In the genomic region with DNA sequence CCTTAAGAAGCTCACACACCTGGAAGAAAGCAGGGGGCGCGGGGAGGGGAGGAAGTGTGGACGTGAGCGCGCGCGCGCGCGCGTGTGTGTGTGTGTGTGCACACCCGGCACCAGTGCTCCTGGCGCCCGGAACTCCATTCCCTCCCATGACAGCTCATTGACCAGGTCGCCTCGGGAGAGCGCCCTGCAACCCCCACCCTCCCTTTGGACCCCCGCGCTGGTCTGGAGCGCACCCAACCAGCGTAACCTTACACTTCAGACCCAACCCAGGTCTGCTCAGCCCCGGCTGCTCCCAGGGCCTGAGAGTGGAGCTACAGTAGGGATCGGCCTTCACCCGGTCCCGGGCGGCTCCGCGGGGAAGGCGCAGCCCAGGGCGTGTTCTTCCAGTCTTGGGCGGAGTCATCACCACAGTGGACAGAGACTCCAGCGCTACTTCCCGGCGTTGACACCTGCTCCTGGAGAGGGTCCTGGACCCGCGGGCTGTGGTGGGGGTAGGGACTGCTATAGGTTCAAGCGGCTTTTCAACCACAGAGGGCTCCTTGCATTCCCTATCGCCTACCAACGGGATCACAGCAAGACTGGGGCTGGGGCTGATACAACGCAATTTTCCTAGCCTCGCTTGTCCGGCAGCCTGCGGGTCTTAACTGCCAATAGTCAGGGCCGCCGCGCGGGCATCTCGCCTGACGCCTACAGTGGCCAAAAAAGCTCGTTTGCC, we compare ENCODE assay signal across 8 cellular contexts. TPM values are rescaled to one million over a fixed set of nuclear protein-coding genes. Genes with fewer than 3 reads are reported as not detected.
DNase-seq lines count a peak whose midpoint lies in the region; ATAC-seq, FAIRE-seq and TF ChIP-seq lines count a peak whose summit lies in the region.

No MANE protein-coding gene starts in this region.

- TF ChIP-seq CTCF in RWPE2 (IDR thresholded peaks at IDR 0.05; ENCODE audit: poor library complexity, severe bottlenecking) (no peak), endothelial cell of umbilical vein (IDR thresholded peaks at IDR 0.05; ENCODE audit: extremely low read depth in 1 of 2, insufficient read depth in 1 of 2, low read depth in 1 of 2, low read length in 2 of 2) (no peak), CD14-positive monocyte (IDR thresholded peaks at IDR 0.05) (no peak)

- H3K4me3 ChIP-seq in ACC112 (ENCODE audit: low read depth, low read length) (peak overlapping the region; percentile 79), RWPE2 (ENCODE audit: severe bottlenecking) (peak overlapping the region; percentile 45), endothelial cell of umbilical vein (replicated peaks in 1 of 3; ENCODE audit: insufficient read depth in 1 of 3, low read depth in 1 of 3, low read length in 3 of 3) (no peak overlapping the region)
- peak overlapping the region; percentile 17 for H3K4me3 ChIP-seq in naive thymus-derived CD4-positive, alpha-beta T cell (ENCODE audit: low read length)

- no peaks in the 10 kb centered on the region for H3K9me3 Mint-ChIP-seq in naive thymus-derived CD4-positive, alpha-beta T cell
- H3K9me3 Mint-ChIP-seq in CD14-positive monocyte, result peaks cover 0 to 3% (median 2%) of the 10 kb centered on the region in 7 donors

- no peak for FAIRE-seq in endothelial cell of umbilical vein (lab: Jason Lieb, UNC)

- no TSS peak for BruUV-seq in endothelial cell of umbilical vein (replicated peaks; lab: Mats Ljungman, UMichigan)

- H3K36me3 ChIP-seq in ACC112 (ENCODE audit: insufficient read depth, low read length) (no peaks in the 10 kb centered on the region), RWPE2 (ENCODE audit: low read depth) (no peaks in the 10 kb centered on the region), endothelial cell of umbilical vein (ENCODE audit: control insufficient read depth in 2 of 2, extremely low read depth in 1 of 2, insufficient read depth in 2 of 2, low read length in 2 of 2) (no peaks in the 10 kb centered on the region)
- no peaks in the 10 kb centered on the region for H3K36me3 ChIP-seq in naive thymus-derived CD4-positive, alpha-beta T cell (ENCODE audit: control insufficient read depth in 2 of 3, insufficient read depth in 3 of 3, low read length in 3 of 3)

- peak overlapping the region in 8 of 10 donors; percentile 20 to 89 (median 62) for H3K4me3 Mint-ChIP-seq in naive thymus-derived CD4-positive, alpha-beta T cell
- peak overlapping the region in 1 of 2 donors; percentile 82 for H3K4me3 Mint-ChIP-seq in CD14-positive monocyte

- H3K27me3 ChIP-seq in ACC112 (ENCODE audit: insufficient read depth, low read length) (peaks cover 29% of the 10 kb centered on the region), RWPE2 (ENCODE audit: insufficient read depth, poor library complexity, severe bottlenecking) (no peaks in the 10 kb centered on the region), endothelial cell of umbilical vein (ENCODE audit: control insufficient read depth in 2 of 2, insufficient read depth in 2 of 2, low read length in 2 of 2) (peaks cover 36 to 39% of the 10 kb centered on the region in 2 experiments)
- peaks cover 3 to 6% of the 10 kb centered on the region in 2 donors for H3K27me3 ChIP-seq in naive thymus-derived CD4-positive, alpha-beta T cell (ENCODE audit: control insufficient read depth in 2 of 2, insufficient read depth in 2 of 2, low read length in 2 of 2)

- H3K79me2 ChIP-seq in ACC112 (ENCODE audit: control insufficient read depth, insufficient read depth, low read length, unreplicated experiment), result no peaks in the 10 kb centered on the region
- no peaks in the 10 kb centered on the region for H3K79me2 ChIP-seq in endothelial cell of umbilical vein (ENCODE audit: control insufficient read depth, insufficient read depth, low read length)

- H3K4me1 Mint-ChIP-seq in naive thymus-derived CD4-positive, alpha-beta T cell, result peaks cover 0 to 15% (median 8%) of the 10 kb centered on the region in 7 donors
- H3K4me1 Mint-ChIP-seq in CD14-positive monocyte, result peaks cover 10% of the 10 kb centered on the region

- H3K9me1 ChIP-seq in endothelial cell of umbilical vein (replicated peaks; ENCODE audit: control insufficient read depth, extremely low read depth, insufficient read depth, low read length), result no peaks in the 10 kb centered on the region

- dilution Hi-C loops in endothelial cell of umbilical vein (cut with MboI; ENCODE audit: extremely low pct_ligation_motif_present, low sequenced_read_pairs), result no loop called here

- CTCF ChIA-PET in endothelial cell of umbilical vein (lab: Charles Lee), result no interaction called here
- CTCF ChIA-PET in naive thymus-derived CD4-positive, alpha-beta T cell (lab: Charles Lee), result no interaction called here

- H3K27ac ChIP-seq in ACC112 (ENCODE audit: low read depth, low read length), result no peak overlapping the region
- H3K27ac ChIP-seq in RWPE2 (ENCODE audit: poor library complexity, severe bottlenecking), result no peak overlapping the region
- no peak overlapping the region for H3K27ac ChIP-seq in endothelial cell of umbilical vein (ENCODE audit: insufficient read depth, low read depth, low read length)
- H3K27ac ChIP-seq in naive thymus-derived CD4-positive, alpha-beta T cell (ENCODE audit: low read depth, low read length), result no peak overlapping the region

- H3K27ac Mint-ChIP-seq in naive thymus-derived CD4-positive, alpha-beta T cell, result no peak overlapping the region
- no peak overlapping the region for H3K27ac Mint-ChIP-seq in CD14-positive monocyte

- H3K4me1 ChIP-seq in ACC112 (ENCODE audit: control insufficient read depth, insufficient read depth, low read length, unreplicated experiment) (no peaks in the 10 kb centered on the region), RWPE2 (ENCODE audit: insufficient read depth, poor library complexity, severe bottlenecking) (no peaks in the 10 kb centered on the region), endothelial cell of umbilical vein (ENCODE audit: control insufficient read depth, extremely low read depth, insufficient read depth, low read length) (no peaks in the 10 kb centered on the region)
- H3K4me1 ChIP-seq in naive thymus-derived CD4-positive, alpha-beta T cell (ENCODE audit: control insufficient read depth in 2 of 2, insufficient read depth in 2 of 2, low read length in 2 of 2), result peaks cover 0 to 7% of the 10 kb centered on the region in 2 donors

- POLR2A ChIA-PET in endothelial cell of umbilical vein (lab: Charles Lee), result no interaction called here
- POLR2A ChIA-PET in naive thymus-derived CD4-positive, alpha-beta T cell (lab: Charles Lee), result no interaction called here

- H4K20me1 ChIP-seq in endothelial cell of umbilical vein (replicated peaks; ENCODE audit: control insufficient read depth, extremely low read depth, insufficient read depth, low read length), result no peaks in the 10 kb centered on the region

- H3K9ac ChIP-seq in endothelial cell of umbilical vein (replicated peaks; ENCODE audit: extremely low read depth, insufficient read depth, low read length), result no peak overlapping the region

- peak overlapping the region; percentile 8 for H3K4me2 ChIP-seq in endothelial cell of umbilical vein (ENCODE audit: insufficient read depth, low read length)

- H3K9me3 ChIP-seq in RWPE2 (ENCODE audit: severe bottlenecking) (no peaks in the 10 kb centered on the region), endothelial cell of umbilical vein (replicated peaks; ENCODE audit: control insufficient read depth, insufficient read depth, low read length) (no peaks in the 10 kb centered on the region)
- H3K9me3 ChIP-seq in naive thymus-derived CD4-positive, alpha-beta T cell (ENCODE audit: control insufficient read depth in 2 of 3, low read length in 3 of 3), result no peaks in the 10 kb centered on the region

- peak; percentile 69 for DNase-seq in RWPE2 (ENCODE audit: low spot score)
- no peak for DNase-seq in endothelial cell of umbilical vein (ENCODE audit: low read depth, low spot score)
- DNase-seq in naive thymus-derived CD4-positive, alpha-beta T cell, result peak in 1 of 9 donors; percentile 29
- DNase-seq in HCEC 1CT, result no peak
- no peak for DNase-seq in CD14-positive monocyte (ENCODE audit: low spot score)

- no peaks in the 10 kb centered on the region for H3K36me3 Mint-ChIP-seq in naive thymus-derived CD4-positive, alpha-beta T cell
- no peaks in the 10 kb centered on the region for H3K36me3 Mint-ChIP-seq in CD14-positive monocyte

- peak; percentile 63 for ATAC-seq in RWPE2 (ENCODE audit: low read depth)
- ATAC-seq in naive thymus-derived CD4-positive, alpha-beta T cell, result no peak
- ATAC-seq in GM21717 (IDR thresholded peaks at IDR 0.05; ENCODE audit: unreplicated experiment), result no peak

- TF ChIP-seq POLR2A in GM15510 (IDR thresholded peaks at IDR 0.05; ENCODE audit: borderline replicate concordance, extremely low read depth, insufficient read length) (peak; percentile 27), endothelial cell of umbilical vein (IDR thresholded peaks at IDR 0.05; ENCODE audit: low read depth, low read length) (no peak)

- H3K27me3 Mint-ChIP-seq in naive thymus-derived CD4-positive, alpha-beta T cell, result peaks cover 30 to 57% (median 47%) of the 10 kb centered on the region in 5 donors
- H3K27me3 Mint-ChIP-seq in CD14-positive monocyte (ENCODE audit: low read depth in 3 of 3), result peaks cover 50 to 79% (median 57%) of the 10 kb centered on the region in 3 donors

- H2AFZ ChIP-seq in ACC112 (ENCODE audit: low read length, unreplicated experiment) (peak overlapping the region; percentile 81), endothelial cell of umbilical vein (ENCODE audit: low read depth, low read length) (no peak overlapping the region)

- intact Hi-C loops in endothelial cell of umbilical vein (cut with micrococcal nuclease), result loop anchor here (5.0 kb wide), 1 partner anchor 167 kb away; no protein-coding TSS in a partner anchor
- intact Hi-C loops in naive thymus-derived CD4-positive, alpha-beta T cell (cut with micrococcal nuclease), result loop anchor here (2.0 to 10.0 kb wide), 5 partner anchors 222 to 1078 kb away; a partner anchor contains a TSS
- intact Hi-C loops in CD14-positive monocyte (cut with micrococcal nuclease), result no loop called here

TF ChIP-seq in endothelial cell of umbilical vein, 7 proteins besides CTCF, POLR2A, EP300 and RAD21 (continues in another document):
- TF ChIP-seq, protein P1, sequence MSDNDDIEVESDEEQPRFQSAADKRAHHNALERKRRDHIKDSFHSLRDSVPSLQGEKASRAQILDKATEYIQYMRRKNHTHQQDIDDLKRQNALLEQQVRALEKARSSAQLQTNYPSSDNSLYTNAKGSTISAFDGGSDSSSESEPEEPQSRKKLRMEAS (IDR thresholded peaks at IDR 0.05; ENCODE audit: insufficient read depth, insufficient read length), result no peak

RNA-seq across cellular contexts. Expression of a gene that starts 1.4 kb away (rescaled TPM):
- 0.18 and 0.32 TPM in 2 replicates for total RNA-seq in endothelial cell of umbilical vein
- 0.17 and 0.25 TPM in 2 replicates for polyA plus RNA-seq in endothelial cell of umbilical vein
- 0.21 and 0.25 TPM in 2 replicates for polyA plus RNA-seq in endothelial cell of umbilical vein (2011; cell fraction: cytosol; rRNA removed)
- polyA plus RNA-seq in endothelial cell of umbilical vein (2011; cell fraction: nucleus; rRNA removed), result 0.11 and 0.12 TPM in 2 replicates
- 0.39 and 0.44 TPM in 2 replicates for polyA plus RNA-seq in endothelial cell of umbilical vein (2012)
- 0.34 TPM in 1 of 2 replicates, not detected in the other for polyA minus RNA-seq in endothelial cell of umbilical vein
- polyA minus RNA-seq in endothelial cell of umbilical vein (2011; cell fraction: cytosol; rRNA and poly(A)+ RNA removed), result not detected
- 0.19 and 0.58 TPM in 2 replicates for polyA minus RNA-seq in endothelial cell of umbilical vein (2011; cell fraction: nucleus; rRNA and poly(A)+ RNA removed)
- 1 to 10 TPM in 1 of 5 experiments, under 1 TPM in 1, not detected in 3; 0.20 to 1.7 TPM for total RNA-seq in naive thymus-derived CD4-positive, alpha-beta T cell
- under 1 TPM in 1 of 2 donors, not detected in 1; 0.15 TPM for polyA plus RNA-seq in naive thymus-derived CD4-positive, alpha-beta T cell
- polyA plus RNA-seq in CD14-positive monocyte, result not detected

Comparison
In these comparisons a context has a peak if more than half of its experiments do, and no peak if none do; other contexts are left out.
1. H3K4me3 ChIP-seq: peak in ACC112 (single experiment), RWPE2 (single experiment) and naive thymus-derived CD4-positive, alpha-beta T cell (single experiment); none in endothelial cell of umbilical vein (0 of 3).
2. intact Hi-C loops: an anchor here in endothelial cell of umbilical vein (5.0 kb wide) and naive thymus-derived CD4-positive, alpha-beta T cell (2.0 to 10.0 kb wide); none called in CD14-positive monocyte.